ENCODE assay signal across 17 cellular contexts in the genomic region with DNA sequence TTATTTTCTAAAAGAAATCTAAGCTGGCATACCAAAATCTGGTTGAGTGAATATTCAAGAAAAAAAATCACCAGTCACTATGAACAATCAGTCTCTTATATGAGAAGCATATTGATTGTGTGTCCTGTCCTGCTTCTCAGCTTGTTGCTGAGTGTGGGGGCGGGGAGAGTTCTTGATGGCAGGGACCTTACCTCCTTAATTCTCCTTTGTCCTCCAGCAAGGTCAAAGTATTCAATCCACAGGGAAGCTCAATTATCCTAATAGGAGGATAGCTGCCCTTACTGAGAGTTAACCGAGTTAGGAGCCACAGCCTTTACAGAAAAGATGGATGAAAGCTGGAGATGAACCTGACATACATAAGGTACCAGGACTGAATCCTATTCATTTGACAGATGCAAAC.
"Had no signal": no experiment of that assay in that cellular context is flagged by ENCODE, and none has a peak within 500 bp of the region (broad histone marks: within the 10 kb centered on the region; RNA-seq: fewer than 3 reads in every experiment).

No MANE protein-coding gene starts in this region.

- DNase-seq: effector memory CD8-positive, alpha-beta T cell; glutamatergic neuron; immature natural killer cell; left lung; lower lobe of right lung; natural killer cell; posterior cingulate gyrus; spleen; stimulated activated CD4-positive, alpha-beta T cell treated with anti-CD3 and anti-CD28 coated beads, Interleukin-15, amount 100 ng/mL, for 24 hours; stimulated activated CD4-positive, alpha-beta T cell treated with anti-CD3 and anti-CD28 coated beads, Interleukin-1b, Interleukin-23, amount 100 ng/mL, for 48 hours; stimulated activated CD4-positive, alpha-beta T cell treated with anti-CD3 and anti-CD28 coated beads, Interleukin-4, amount 100 ng/mL, for 24 hours; tibial artery; upper lobe of left lung; uterus had no signal

- H3K27me3 ChIP-seq: left lung, upper lobe of left lung, uterus had no signal

- H3K9me3 ChIP-seq: esophagus muscularis mucosa, gastroesophageal sphincter, left lung, lower lobe of right lung, spleen, tibial artery, upper lobe of left lung, uterus had no signal

- H3K4me3 ChIP-seq: esophagus muscularis mucosa, gastroesophageal sphincter, left lung, lower lobe of right lung, spleen, tibial artery, upper lobe of left lung, uterus had no signal

- H3K27ac ChIP-seq: epithelial cell of prostate, esophagus muscularis mucosa, gastroesophageal sphincter, left lung, lower lobe of right lung, spleen, tibial artery, upper lobe of left lung, uterus had no signal

- H3K4me1 ChIP-seq: gastroesophageal sphincter, left lung, spleen had no signal

- H3K36me3 ChIP-seq: esophagus muscularis mucosa, gastroesophageal sphincter, left lung, lower lobe of right lung, spleen, tibial artery, upper lobe of left lung, uterus had no signal
